Comparison of ENCODE assay signal across 12 cellular contexts in genomic region chr9:134702291-134702690, GRCh38.
DNase-seq lines count a peak whose midpoint lies in the region; ATAC-seq and TF ChIP-seq lines count a peak whose summit lies in the region.
"Had no signal": no experiment of that assay in that cellular context is flagged by ENCODE, and none has a peak within 500 bp of the region (broad histone marks: within the 10 kb centered on the region; RNA-seq: fewer than 3 reads in every experiment).

No MANE protein-coding gene starts in this region.

- H3K27me3 ChIP-seq in vagina: no peaks in the 10 kb centered on the region
- H3K27me3 ChIP-seq: BE2C had no signal

- peaks cover 17% of the 10 kb centered on the region; the same call in 1 of the 2 replicates for H3K36me3 ChIP-seq in SK-N-MC (ENCODE audit: insufficient read depth, low read length)
- peaks cover 87% of the 10 kb centered on the region for H3K36me3 ChIP-seq in mesodermal cell (ENCODE audit: control insufficient read depth, insufficient read depth, low read length)
- no peaks in the 10 kb centered on the region for H3K36me3 ChIP-seq in vagina
- H3K36me3 ChIP-seq: BE2C had no signal

- CTCF ChIA-PET in RWPE1 (lab: Yijun Ruan, JAX): interaction anchor here (1.5 to 2.1 kb wide), 3 partner anchors 12 to 60 kb away, joined by 5 to 9 read pairs (median 8); no protein-coding TSS in a partner anchor

- H3K9me3 ChIP-seq in SK-N-MC (ENCODE audit: low read depth, low read length): no peaks in the 10 kb centered on the region
- H3K9me3 ChIP-seq in mesodermal cell (ENCODE audit: control insufficient read depth, low read length): no peaks in the 10 kb centered on the region
- no peaks in the 10 kb centered on the region for H3K9me3 ChIP-seq in vagina
- H3K9me3 ChIP-seq: A549, BE2C had no signal

- peak overlapping the region; percentile 88 for H3K27ac ChIP-seq in RWPE1
- peak overlapping the region; percentile 78 for H3K27ac ChIP-seq in SK-N-MC
- H3K27ac ChIP-seq in mesodermal cell (ENCODE audit: low read depth, low read length, severe bottlenecking): peak overlapping the region; percentile 5
- peak overlapping the region; percentile 17 for H3K27ac ChIP-seq in vagina
- H3K27ac ChIP-seq: C4-2B, GM23248 had no signal

- TF ChIP-seq CTCF in RWPE1 (conservative IDR thresholded peaks at IDR 0.05; ENCODE audit: low read depth) (no peak), vagina (IDR thresholded peaks at IDR 0.05) (no peak)

- intact Hi-C loops in vagina (cut with DNase I): no loop called here

- ATAC-seq in left lobe of liver: no peak
- ATAC-seq: A549 had no signal

- H3K4me3 ChIP-seq in SK-N-MC (no peak overlapping the region), mesodermal cell (ENCODE audit: extremely low read depth, insufficient read depth, low read length, poor library complexity, severe bottlenecking) (no peak overlapping the region), vagina (no peak overlapping the region)
- H3K4me3 ChIP-seq: A549, GM23248 had no signal

- TF ChIP-seq POLR2A in vagina (IDR thresholded peaks at IDR 0.05): no peak

- H3K4me1 ChIP-seq in mesodermal cell (ENCODE audit: control insufficient read depth, insufficient read depth, low read length, poor library complexity, severe bottlenecking): peaks cover 41% of the 10 kb centered on the region
- H3K4me1 ChIP-seq in vagina: peaks cover 64% of the 10 kb centered on the region

- 93 to 95% methylated on average over 18 of the region's 18 CpGs for WGBS in mesodermal cell (ENCODE audit: insufficient coverage in 2 of 2), 2 experiments

- no peak overlapping the region for H3K9ac ChIP-seq in SK-N-MC (ENCODE audit: insufficient read length)
- H3K9ac ChIP-seq: GM23248 had no signal

- DNase-seq in RWPE1 (ENCODE audit: low spot score) (no peak), SK-N-MC (ENCODE audit: low read depth, low spot score) (no peak), vagina (ENCODE audit: extremely low spot score in 2 of 2) (no peak), left lobe of liver (ENCODE audit: low spot score) (no peak), COLO829 (ENCODE audit: low spot score) (no peak)
- DNase-seq: CD4-positive, alpha-beta memory T cell; EL; GM23248 had no signal

- POLR2A ChIA-PET in RWPE1 (lab: Yijun Ruan, JAX; ENCODE audit: low non-redundant PET): no interaction called here

Comparison
In these comparisons a context has a peak if more than half of its experiments do, and no peak if none do; other contexts are left out.
1. H3K27ac ChIP-seq: peak in every context shown above with its lines; median percentile 88 in RWPE1; 78 in SK-N-MC; 17 in vagina; 5 in mesodermal cell.